In genomic region chrX:133359466-133359865, GRCh38 we compare ENCODE assay signal across 17 cellular contexts. TPM values are rescaled to one million over a fixed set of nuclear protein-coding genes. Genes with fewer than 3 reads are reported as not detected.
"Had no signal": no experiment of that assay in that cellular context is flagged by ENCODE, and none has a peak within 500 bp of the region (broad histone marks: within the 10 kb centered on the region; RNA-seq: fewer than 3 reads in every experiment).

No MANE protein-coding gene starts in this region.

- DNase-seq: activated CD4-positive, alpha-beta T cell treated with anti-CD3 and anti-CD28 coated beads, Interleukin-2, amount 50 U/mL, for 4 hours; activated gamma-delta T cell treated with Interleukin-2 at 50 U/mL for 16 hours; amniotic stem cell; dermis blood vessel endothelial cell; effector memory CD8-positive, alpha-beta T cell; foreskin keratinocyte; glutamatergic neuron; hypothalamus; natural killer cell; occipital lobe; stimulated activated naive B cell treated with anti-CD40 and anti-IgM and Interleukin-4, amounts not matched to agents 10 μg/mL and 1 μg/mL and 100 μg/mL, for 72 hours; T-helper 17 cell; upper lobe of left lung; WERI-Rb-1 had no signal

- H3K36me3 ChIP-seq: cardiac muscle cell, thoracic aorta, upper lobe of left lung, WERI-Rb-1 had no signal

- H3K27me3 ChIP-seq: cardiac muscle cell, foreskin keratinocyte, upper lobe of left lung had no signal

- H3K27ac ChIP-seq: cardiac muscle cell, foreskin keratinocyte, thoracic aorta, upper lobe of left lung, WERI-Rb-1 had no signal

- H3K9me3 ChIP-seq: thoracic aorta, upper lobe of left lung had no signal

- H3K4me3 ChIP-seq: cardiac muscle cell, thoracic aorta, upper lobe of left lung had no signal

- H3K4me1 ChIP-seq: foreskin keratinocyte, upper lobe of left lung had no signal

- ATAC-seq: effector memory CD8-positive, alpha-beta T cell; foreskin keratinocyte; natural killer cell; stimulated activated naive B cell treated with anti-CD40 and anti-IgM and Interleukin-4, amounts not matched to agents 10 μg/mL and 1 μg/mL and 100 μg/mL, for 72 hours; T-helper 17 cell had no signal

RNA-seq across cellular contexts. Expression of gene GPC4, which starts 55.8 kb away (rescaled TPM):
- total RNA-seq: activated CD8-positive, alpha-beta memory T cell treated with anti-CD3 and anti-CD28 coated beads for 36 hours; T-helper 17 cell had no signal
